Comparison of ENCODE assay signal across 2 cellular contexts in genomic region chr1:225409051-225409450, GRCh38.
A peak's percentile ranks its signal among the peaks of the same experiment; 100 is the strongest.
TF ChIP-seq lines count a peak whose summit lies in the region.

No MANE protein-coding gene starts in this region.

TF ChIP-seq in HEK293, 187 proteins besides CTCF, POLR2A, EP300 and RAD21:
- TF ChIP-seq OSR2 (tag by site-specific recombination; IDR thresholded peaks at IDR 0.05) (0 out of 2 replicates have a peak, but pooled peaks have one; percentile 13), ZNF449 (tag by site-specific recombination; IDR thresholded peaks at IDR 0.05) (no peak), SP7 (tag by site-specific recombination; IDR thresholded peaks at IDR 0.05) (peak; percentile 99)
TF ChIP-seq in HEK293: peak in this region for 2.

TF ChIP-seq in K562, 482 proteins besides CTCF, POLR2A, EP300 and RAD21:
- TF ChIP-seq SLC30A9 (CRISPR knock-in tag; IDR thresholded peaks at IDR 0.05) (0 out of 2 replicates have a peak, but pooled peaks have one; percentile 9), GTF2A2 (tag; IDR thresholded peaks at IDR 0.05) (no peak), ZBTB33 (CRISPR knock-in tag; IDR thresholded peaks at IDR 0.05) (peak; percentile 47; the same call in 1 of the 2 replicates)
